In the genomic region with DNA sequence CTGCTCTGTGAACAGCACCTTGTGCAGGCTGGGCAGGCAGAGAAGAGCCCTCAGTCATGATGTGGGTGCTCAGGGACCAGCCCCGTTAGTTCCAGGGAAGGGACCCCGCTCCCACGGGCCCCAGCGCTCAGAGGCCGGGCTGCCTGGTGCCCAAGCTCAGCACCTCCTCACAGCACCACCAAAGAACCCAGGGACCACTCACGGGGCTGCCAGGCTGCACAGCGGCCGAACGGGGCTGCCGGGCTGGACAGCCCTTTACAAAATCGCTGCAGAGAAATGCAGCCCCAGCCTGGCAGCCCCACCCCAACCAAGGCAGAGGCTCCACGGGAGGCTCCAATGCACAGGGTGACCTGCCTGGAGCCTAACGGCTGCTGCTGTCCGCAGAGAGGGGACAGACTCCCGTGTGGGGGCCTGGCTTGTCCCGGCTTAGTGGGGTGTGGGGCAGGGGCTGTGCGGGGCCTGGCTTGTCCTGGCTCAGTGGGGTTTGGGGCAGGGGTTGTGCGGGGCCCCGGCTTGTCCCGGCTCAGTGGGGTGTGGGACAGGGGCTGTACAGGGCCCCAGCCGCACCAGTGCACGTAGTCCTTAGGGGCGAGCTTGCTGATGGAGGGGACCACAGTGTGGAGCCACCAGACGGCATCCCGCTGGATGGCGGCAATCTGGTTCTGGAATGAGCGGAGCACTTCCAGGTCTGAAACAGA, we compare ENCODE assay signal across 21 cellular contexts.
"Had no signal": no experiment of that assay in that cellular context is flagged by ENCODE, and none has a peak within 500 bp of the region (broad histone marks: within the 10 kb centered on the region; RNA-seq: fewer than 3 reads in every experiment).

No MANE protein-coding gene starts in this region.

- ATAC-seq: T-cell had no signal

- H3K4me3 ChIP-seq: MG63 had no signal

- H3K27ac ChIP-seq: HL-60 had no signal

- H3K9me3 ChIP-seq: MG63, SK-N-SH had no signal

- DNase-seq: Karpas-422, KG1, MG63, NCI-H1092, NCI-H1105 treated with DMSO at 0.1 percent for 48 hours, NCI-H1417 treated with DMSO at 0.1 percent for 48 hours, NCI-H146, NCI-H1694 treated with DMSO at 0.1 percent for 48 hours, NCI-H1930, NCI-H2081, NCI-H2107, NCI-H2227 treated with DMSO at 0.1 percent for 48 hours, NCI-H524, NCI-H69, NCI-H774, SHP77, SK-N-SH, SW 1271, T-cell had no signal

- H3K27me3 ChIP-seq: MG63 had no signal

- FAIRE-seq: HTR-8/SVneo had no signal
